ENCODE assay signal across 8 cellular contexts in the genomic region with DNA sequence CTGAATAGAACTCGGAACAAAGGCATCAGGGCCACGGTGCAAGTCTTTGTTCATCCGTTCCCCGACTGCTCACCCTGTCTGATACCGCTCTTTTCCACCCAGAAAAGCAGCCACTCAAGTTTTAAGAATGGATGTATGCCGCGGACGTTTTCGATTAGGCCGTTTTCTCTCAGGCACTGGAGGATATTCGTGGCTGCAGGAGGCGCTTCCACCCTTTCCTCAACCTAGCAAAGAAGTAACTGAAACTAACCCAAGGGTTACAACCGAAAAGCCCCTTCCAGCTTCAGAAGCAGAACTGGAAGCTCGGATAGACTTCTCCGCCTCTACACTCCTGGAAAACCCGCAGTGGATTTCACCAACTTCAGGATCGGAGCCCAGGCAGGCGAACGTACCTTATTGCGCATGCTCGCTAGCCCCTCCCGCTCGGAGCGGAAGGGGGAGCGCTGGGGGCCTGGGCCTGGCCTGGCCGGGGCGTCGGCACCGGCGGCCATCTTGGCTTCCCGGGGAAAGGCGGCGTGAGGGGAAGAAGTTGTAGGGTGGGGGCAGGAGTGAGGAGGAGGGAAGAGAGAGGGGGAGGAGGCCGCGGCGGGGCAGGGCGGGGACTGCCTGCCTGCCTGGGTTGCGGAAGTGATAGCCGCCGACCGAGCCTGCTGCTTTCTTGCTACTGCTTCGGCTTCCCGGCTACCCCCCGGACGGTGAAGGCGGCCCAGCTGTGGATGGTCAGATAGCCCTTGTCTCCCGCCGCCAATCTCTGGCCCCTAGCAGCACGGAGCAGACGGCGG. TPM values are rescaled to one million over a fixed set of nuclear protein-coding genes. Genes with fewer than 3 reads are reported as not detected.
DNase-seq lines count a peak whose midpoint lies in the region; ATAC-seq and TF ChIP-seq lines count a peak whose summit lies in the region.

A gene (plus strand): TSS at position 619 of the 782 bp plus-strand sequence. CDS start 191 bp downstream, outside the sequence.

- peak; percentile 58 for TF ChIP-seq POLR2A in esophagus muscularis mucosa (IDR thresholded peaks at IDR 0.05; ENCODE audit: low read depth)

- H4K20me1 ChIP-seq in DND-41 (ENCODE audit: insufficient read depth, low read length): peaks cover 29% of the 10 kb centered on the region
- H4K20me1 ChIP-seq in Karpas-422 (ENCODE audit: insufficient read depth, low read depth, low read length): peaks cover 22% of the 10 kb centered on the region

- H3K27me3 ChIP-seq in DND-41 (ENCODE audit: insufficient read depth, low read length, poor library complexity) (no peaks in the 10 kb centered on the region), Karpas-422 (ENCODE audit: low read length) (no peaks in the 10 kb centered on the region), esophagus muscularis mucosa (no peaks in the 10 kb centered on the region), muscle layer of duodenum (ENCODE audit: low read depth, low read length) (no peaks in the 10 kb centered on the region)

- H3K4me1 ChIP-seq in DND-41 (ENCODE audit: insufficient read depth, low read length) (peaks cover 59% of the 10 kb centered on the region), Karpas-422 (ENCODE audit: low read length) (peaks cover 70% of the 10 kb centered on the region), esophagus muscularis mucosa (peaks cover 50 to 66% (median 61%) of the 10 kb centered on the region in 4 donors), muscle layer of duodenum (ENCODE audit: control insufficient read depth in 1 of 2, insufficient read depth in 2 of 2, low read length in 2 of 2) (peaks cover 19 to 61% of the 10 kb centered on the region in 2 donors)

- TF ChIP-seq CTCF in DND-41 (IDR thresholded peaks at IDR 0.05; ENCODE audit: borderline replicate concordance, extremely low read depth, low read length, poor library complexity, severe bottlenecking) (no peak), esophagus muscularis mucosa (IDR thresholded peaks at IDR 0.05) (peak in 2 of 3 experiments; percentile 9)

- no peaks in the 10 kb centered on the region for H3K9me3 ChIP-seq in DND-41 (ENCODE audit: insufficient read depth, low read length, severe bottlenecking)
- H3K9me3 ChIP-seq in Karpas-422 (ENCODE audit: low read length): no peaks in the 10 kb centered on the region
- no peaks in the 10 kb centered on the region for H3K9me3 ChIP-seq in esophagus muscularis mucosa
- H3K9me3 ChIP-seq in muscle layer of duodenum (ENCODE audit: control insufficient read depth in 1 of 2, low read length in 2 of 2): no peaks in the 10 kb centered on the region

- H3K79me2 ChIP-seq in DND-41 (ENCODE audit: insufficient read depth, low read length) (peaks cover 84% of the 10 kb centered on the region), Karpas-422 (ENCODE audit: low read length) (peaks cover 65% of the 10 kb centered on the region)

- intact Hi-C loops in esophagus muscularis mucosa (cut with DNase I): loop anchor here (5.0 kb wide), 2 partner anchors 72 to 132 kb away; a partner anchor contains a TSS

- H3K4me3 ChIP-seq in DND-41 (ENCODE audit: low read depth in 1 of 2, low read length in 2 of 2): peak within 1 kb of the TSS; percentile 71 to 72
- H3K4me3 ChIP-seq in Karpas-422 (ENCODE audit: low read length): peak within 1 kb of the TSS; percentile 91
- H3K4me3 ChIP-seq in esophagus muscularis mucosa: peak within 1 kb of the TSS; percentile 76 to 98 (median 90)
- H3K4me3 ChIP-seq in muscle layer of duodenum (ENCODE audit: low read depth in 1 of 2, low read length in 2 of 2): peak within 1 kb of the TSS; percentile 88 to 92

- H3K36me3 ChIP-seq in DND-41 (ENCODE audit: insufficient read depth, low read length): peaks cover 26% of the 10 kb centered on the region
- peaks cover 18% of the 10 kb centered on the region; the same call in 1 of the 2 replicates for H3K36me3 ChIP-seq in Karpas-422 (ENCODE audit: insufficient read depth, low read length)
- peaks cover 0 to 6% (median 0%) of the 10 kb centered on the region in 4 donors for H3K36me3 ChIP-seq in esophagus muscularis mucosa
- H3K36me3 ChIP-seq in muscle layer of duodenum (ENCODE audit: control insufficient read depth in 1 of 2, insufficient read depth in 2 of 2, low read length in 2 of 2): peaks cover 4 to 9% of the 10 kb centered on the region in 2 donors

- ATAC-seq in DND-41 (ENCODE audit: insufficient read depth, low read depth) (peak; percentile 88), GM21825 (IDR thresholded peaks at IDR 0.05; ENCODE audit: unreplicated experiment) (peak; percentile 58)

- 1% methylated on average over 43 of the region's 51 CpGs for WGBS in esophagus muscularis mucosa

- no peak for TF ChIP-seq EP300 in esophagus muscularis mucosa (IDR thresholded peaks at IDR 0.05)

- H3K9ac ChIP-seq in DND-41 (ENCODE audit: low read depth, low read length) (peak within 1 kb of the TSS; percentile 80), Karpas-422 (ENCODE audit: low read length) (peak within 1 kb of the TSS; percentile 97)

- peak; percentile 99 for DNase-seq in DND-41
- peak; percentile 99 for DNase-seq in Karpas-422
- DNase-seq in RKO (ENCODE audit: low spot score): peak; percentile 95
- DNase-seq in activated T-helper 1 cell treated with Interleukin-2 at 50 U/mL for 16 hours (ENCODE audit: low read depth): peak; percentile 97
- peak; percentile 99 for DNase-seq in esophagus muscularis mucosa (ENCODE audit: extremely low spot score)
- DNase-seq in stimulated activated CD8-positive, alpha-beta memory T cell treated with anti-CD3 and anti-CD28 coated beads, Interleukin-7, amount 100 ng/mL, for 4 hours (ENCODE audit: low read depth in 2 of 2): peak; percentile 93 to 97

- no peaks in the 10 kb centered on the region for H3K9me2 ChIP-seq in Karpas-422 (replicated peaks; ENCODE audit: insufficient read depth, low read length)

- peak within 1 kb of the TSS; percentile 90 for H2AFZ ChIP-seq in DND-41 (ENCODE audit: low read depth, low read length)
- no peak within 1 kb of the TSS for H2AFZ ChIP-seq in Karpas-422 (ENCODE audit: low read length)

- H3K27ac ChIP-seq in DND-41 (ENCODE audit: low read length) (peak within 1 kb of the TSS; percentile 99), Karpas-422 (ENCODE audit: low read length) (peak within 1 kb of the TSS; percentile 94), esophagus muscularis mucosa (replicated peaks in 1 of 4) (peak within 1 kb of the TSS; percentile 96 to 99 (median 99)), muscle layer of duodenum (ENCODE audit: low read length) (peak within 1 kb of the TSS; percentile 99)

- H3K4me2 ChIP-seq in DND-41 (ENCODE audit: insufficient read depth, low read length) (peak within 1 kb of the TSS; percentile 95), Karpas-422 (ENCODE audit: low read depth, low read length, poor library complexity, severe bottlenecking) (peak within 1 kb of the TSS; percentile 94)

RNA-seq across cellular contexts. Expression of the gene that starts here (rescaled TPM):
- 223 and 259 TPM in 2 replicates for total RNA-seq in Karpas-422 (2014; rRNA removed; shearing (Covaris generic); ENCODE audit: low replicate concordance)
- 100 to 1,000 TPM; 163 to 198 (median 188) TPM for total RNA-seq in esophagus muscularis mucosa

Comparison
In these comparisons a context has a peak if more than half of its experiments do, and no peak if none do; other contexts are left out.
1. Peak in every context shown above with its lines: DNase-seq, ATAC-seq, H3K4me3 ChIP-seq and H3K27ac ChIP-seq.